ENCODE assay signal across 18 cellular contexts in the genomic region with DNA sequence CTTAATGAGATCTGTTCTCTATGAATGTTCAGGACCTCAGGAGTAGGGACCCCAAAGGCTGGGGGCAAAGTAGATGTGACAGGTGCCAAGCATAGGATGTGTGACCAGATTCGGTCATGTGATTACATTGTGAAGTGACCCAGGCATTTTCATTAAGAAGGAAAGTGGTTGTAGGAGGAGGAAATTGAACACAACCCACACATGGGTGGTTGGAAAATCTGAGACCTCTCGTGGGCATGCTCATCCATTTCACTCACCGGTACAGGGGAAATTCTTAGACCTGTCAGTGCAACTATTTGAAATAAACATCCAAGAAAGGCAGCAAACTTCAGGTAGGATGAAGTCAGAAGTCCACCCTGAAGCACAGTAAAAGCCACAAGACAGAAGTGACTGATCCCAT. TPM values are rescaled to one million over a fixed set of nuclear protein-coding genes. Genes with fewer than 3 reads are reported as not detected.
DNase-seq lines count a peak whose midpoint lies in the region; ATAC-seq and TF ChIP-seq lines count a peak whose summit lies in the region.
"Had no signal": no experiment of that assay in that cellular context is flagged by ENCODE, and none has a peak within 500 bp of the region (broad histone marks: within the 10 kb centered on the region; RNA-seq: fewer than 3 reads in every experiment).

No MANE protein-coding gene starts in this region.

- peak; percentile 68 for ATAC-seq in stimulated activated effector memory CD8-positive, alpha-beta T cell treated with anti-CD3 and anti-CD28 coated beads, Interleukin-12 subunit alpha, Interleukin-12 subunit beta, amount 100 ng/mL, for 72 hours

- no peaks in the 10 kb centered on the region for H3K27me3 ChIP-seq in right atrium auricular region

- no peak overlapping the region for H3K4me3 ChIP-seq in right atrium auricular region
- H3K4me3 ChIP-seq in OCI-LY7 (ENCODE audit: low read depth, low read length, poor library complexity, severe bottlenecking): no peak overlapping the region

- H3K9me2 ChIP-seq in OCI-LY7 (ENCODE audit: insufficient read depth, low read length): no peaks in the 10 kb centered on the region

- no peak overlapping the region for H2AFZ ChIP-seq in OCI-LY7 (ENCODE audit: low read length)

- no peaks in the 10 kb centered on the region for H4K20me1 ChIP-seq in OCI-LY7 (ENCODE audit: insufficient read depth, low read length)

- H3K4me2 ChIP-seq in OCI-LY7 (ENCODE audit: low read length): no peak overlapping the region
- H3K4me2 ChIP-seq: KMS-11 had no signal

- no TSS peak for BruUV-seq in OCI-LY7 (replicated peaks; lab: Mats Ljungman, UMichigan)

- CTCF ChIA-PET in OCI-LY7 (lab: Charles Lee; ENCODE audit: unreplicated experiment): no interaction called here

- H3K36me3 Mint-ChIP-seq in activated T-cell treated with anti-CD3 and anti-CD28 coated beads, Interleukin-2, amount 50 U/mL, for 24 hours (ENCODE audit: low read depth): peaks cover 48% of the 10 kb centered on the region
- H3K36me3 Mint-ChIP-seq in activated T-helper 2 cell treated with anti-CD3 and anti-CD28 coated beads, Interferon-gamma antibody, Interleukin-2, Interleukin-4, amounts not matched to agents 10 μg/mL and 5 μg/mL and 100 μg/mL, durations not matched to agents 14 hours and 24 hours and 36 hours (ENCODE audit: low read depth): peaks cover 18% of the 10 kb centered on the region
- H3K36me3 Mint-ChIP-seq in stimulated activated effector memory CD8-positive, alpha-beta T cell treated with anti-CD3 and anti-CD28 coated beads, Interleukin-12 subunit alpha, Interleukin-12 subunit beta, amount 100 ng/mL, for 72 hours: peaks cover 55% of the 10 kb centered on the region

- H3K9me3 ChIP-seq in KOPT-K1 (ENCODE audit: insufficient read depth, low read length, poor library complexity, severe bottlenecking) (no peaks in the 10 kb centered on the region), right atrium auricular region (no peaks in the 10 kb centered on the region), OCI-LY7 (ENCODE audit: low read length) (no peaks in the 10 kb centered on the region)
- H3K9me3 ChIP-seq: Caco-2 had no signal

- no peaks in the 10 kb centered on the region for H3K9me3 Mint-ChIP-seq in activated T-cell treated with anti-CD3 and anti-CD28 coated beads, Interleukin-2, amount 50 U/mL, for 24 hours
- H3K9me3 Mint-ChIP-seq in activated T-helper 2 cell treated with anti-CD3 and anti-CD28 coated beads, Interferon-gamma antibody, Interleukin-2, Interleukin-4, amounts not matched to agents 10 μg/mL and 5 μg/mL and 100 μg/mL, durations not matched to agents 14 hours and 24 hours and 36 hours: no peaks in the 10 kb centered on the region
- no peaks in the 10 kb centered on the region for H3K9me3 Mint-ChIP-seq in stimulated activated effector memory CD8-positive, alpha-beta T cell treated with anti-CD3 and anti-CD28 coated beads, Interleukin-12 subunit alpha, Interleukin-12 subunit beta, amount 100 ng/mL, for 72 hours

- peak overlapping the region; percentile 0 for H3K4me3 Mint-ChIP-seq in activated T-cell treated with anti-CD3 and anti-CD28 coated beads, Interleukin-2, amount 50 U/mL, for 24 hours
- H3K4me3 Mint-ChIP-seq in activated T-helper 2 cell treated with anti-CD3 and anti-CD28 coated beads, Interferon-gamma antibody, Interleukin-2, Interleukin-4, amounts not matched to agents 10 μg/mL and 5 μg/mL and 100 μg/mL, durations not matched to agents 14 hours and 24 hours and 36 hours (ENCODE audit: low read depth): no peak overlapping the region
- H3K4me3 Mint-ChIP-seq in stimulated activated effector memory CD8-positive, alpha-beta T cell treated with anti-CD3 and anti-CD28 coated beads, Interleukin-12 subunit alpha, Interleukin-12 subunit beta, amount 100 ng/mL, for 72 hours: no peak overlapping the region

- POLR2A ChIA-PET in OCI-LY7 (lab: Charles Lee): no interaction called here

- TF ChIP-seq CTCF in right atrium auricular region (IDR thresholded peaks at IDR 0.05): no peak
- TF ChIP-seq CTCF in OCI-LY7 (conservative IDR thresholded peaks at IDR 0.05; ENCODE audit: low read length): no peak

- intact Hi-C loops in activated T-helper 2 cell treated with anti-CD3 and anti-CD28 coated beads, Interferon-gamma antibody, Interleukin-2, Interleukin-4, amounts not matched to agents 10 μg/mL and 5 μg/mL and 100 μg/mL, durations not matched to agents 14 hours and 24 hours and 36 hours (cut with micrococcal nuclease): loop anchor here (2.0 kb wide), 1 partner anchor 49 kb away; no protein-coding TSS in a partner anchor
- intact Hi-C loops in OCI-LY7 (cut with micrococcal nuclease; ENCODE audit: unreplicated experiment): no loop called here

- DNase-seq in activated T-cell treated with anti-CD3 and anti-CD28 coated beads, Interleukin-2, amount 50 U/mL, for 24 hours: no peak
- DNase-seq in activated T-cell treated with anti-CD3 and anti-CD28 coated beads for 4 hours (no peak), right atrium auricular region (ENCODE audit: low spot score) (no peak), OCI-LY7 (ENCODE audit: low spot score) (no peak), SKM-1 treated with dmso at 0.1 percent for 144 hours (lab: John Stamatoyannopoulos, UW; ENCODE audit: unreplicated experiment) (no peak)
- DNase-seq in activated T-helper 2 cell treated with anti-CD3 and anti-CD28 coated beads, Interferon-gamma antibody, Interleukin-2, Interleukin-4, amounts not matched to agents 10 μg/mL and 5 μg/mL and 100 μg/mL, durations not matched to agents 14 hours and 24 hours and 36 hours (ENCODE audit: low spot score): no peak
- no peak for DNase-seq in stimulated activated effector memory CD8-positive, alpha-beta T cell treated with anti-CD3 and anti-CD28 coated beads, Interleukin-12 subunit alpha, Interleukin-12 subunit beta, amount 100 ng/mL, for 72 hours (ENCODE audit: low spot score in 2 of 2)
- DNase-seq: AML-193, Caco-2, DMS153, EL, GOT3, NCI-H1092, NCI-H146, NCI-H2081, NCI-H510A treated with DMSO at 0.1 percent for 48 hours had no signal

- H3K27ac ChIP-seq in KOPT-K1 (ENCODE audit: low read depth, low read length, poor library complexity, severe bottlenecking) (peak overlapping the region; percentile 42), right atrium auricular region (no peak overlapping the region), OCI-LY7 (ENCODE audit: low read depth, low read length, poor library complexity, severe bottlenecking) (no peak overlapping the region)
- H3K27ac ChIP-seq: KMS-11 had no signal

- H3K27ac Mint-ChIP-seq in activated T-cell treated with anti-CD3 and anti-CD28 coated beads, Interleukin-2, amount 50 U/mL, for 24 hours: peak overlapping the region; percentile 32
- H3K27ac Mint-ChIP-seq in activated T-helper 2 cell treated with anti-CD3 and anti-CD28 coated beads, Interferon-gamma antibody, Interleukin-2, Interleukin-4, amounts not matched to agents 10 μg/mL and 5 μg/mL and 100 μg/mL, durations not matched to agents 14 hours and 24 hours and 36 hours: peak overlapping the region; percentile 68
- H3K27ac Mint-ChIP-seq in stimulated activated effector memory CD8-positive, alpha-beta T cell treated with anti-CD3 and anti-CD28 coated beads, Interleukin-12 subunit alpha, Interleukin-12 subunit beta, amount 100 ng/mL, for 72 hours: peak overlapping the region; percentile 9

- no peaks in the 10 kb centered on the region for H3K27me3 Mint-ChIP-seq in activated T-cell treated with anti-CD3 and anti-CD28 coated beads, Interleukin-2, amount 50 U/mL, for 24 hours
- H3K27me3 Mint-ChIP-seq in activated T-helper 2 cell treated with anti-CD3 and anti-CD28 coated beads, Interferon-gamma antibody, Interleukin-2, Interleukin-4, amounts not matched to agents 10 μg/mL and 5 μg/mL and 100 μg/mL, durations not matched to agents 14 hours and 24 hours and 36 hours (ENCODE audit: low read depth): no peaks in the 10 kb centered on the region

- H3K4me1 Mint-ChIP-seq in activated T-cell treated with anti-CD3 and anti-CD28 coated beads, Interleukin-2, amount 50 U/mL, for 24 hours (ENCODE audit: low read depth): peaks cover 28% of the 10 kb centered on the region
- H3K4me1 Mint-ChIP-seq in activated T-helper 2 cell treated with anti-CD3 and anti-CD28 coated beads, Interferon-gamma antibody, Interleukin-2, Interleukin-4, amounts not matched to agents 10 μg/mL and 5 μg/mL and 100 μg/mL, durations not matched to agents 14 hours and 24 hours and 36 hours (ENCODE audit: low read depth): peaks cover 19% of the 10 kb centered on the region
- H3K4me1 Mint-ChIP-seq in stimulated activated effector memory CD8-positive, alpha-beta T cell treated with anti-CD3 and anti-CD28 coated beads, Interleukin-12 subunit alpha, Interleukin-12 subunit beta, amount 100 ng/mL, for 72 hours: peaks cover 32% of the 10 kb centered on the region

- H3K79me2 ChIP-seq in OCI-LY7 (ENCODE audit: insufficient read depth, low read depth, low read length): no peaks in the 10 kb centered on the region

- H3K4me1 ChIP-seq in right atrium auricular region (no peaks in the 10 kb centered on the region), OCI-LY7 (ENCODE audit: insufficient read depth, low read length, poor library complexity, severe bottlenecking) (no peaks in the 10 kb centered on the region)
- H3K4me1 ChIP-seq: Caco-2 had no signal

- H3K36me3 ChIP-seq in KOPT-K1 (ENCODE audit: insufficient read depth, low read length) (peaks cover 5% of the 10 kb centered on the region; the same call in 1 of the 2 replicates), right atrium auricular region (no peaks in the 10 kb centered on the region), OCI-LY7 (ENCODE audit: insufficient read depth, low read length) (no peaks in the 10 kb centered on the region)

RNA-seq across cellular contexts. Expression of a gene that starts 43.5 kb away (rescaled TPM):
- 280 and 290 TPM in 2 replicates for total RNA-seq in activated T-helper 2 cell treated with anti-CD3 and anti-CD28 coated beads, Interferon-gamma antibody, Interleukin-2, Interleukin-4, amounts not matched to agents 10 μg/mL and 5 μg/mL and 100 μg/mL, durations not matched to agents 14 hours and 24 hours and 36 hours
- total RNA-seq in right atrium auricular region (100 to 1,000 TPM; 234 to 282 TPM), OCI-LY7 (2022) (117 and 119 TPM in 2 replicates)
- 80.7 and 92.3 TPM in 2 replicates for total RNA-seq in OCI-LY7 (2014; rRNA removed; shearing (Covaris generic))

Comparison
In these comparisons a context has a peak if more than half of its experiments do, and no peak if none do; other contexts are left out.
1. H3K27ac Mint-ChIP-seq: peak in every context shown above with its lines; median percentile 68 in activated T-helper 2 cell treated with anti-CD3 and anti-CD28 coated beads, Interferon-gamma antibody, Interleukin-2, Interleukin-4, amounts not matched to agents 10 μg/mL and 5 μg/mL and 100 μg/mL, durations not matched to agents 14 hours and 24 hours and 36 hours; 32 in activated T-cell treated with anti-CD3 and anti-CD28 coated beads, Interleukin-2, amount 50 U/mL, for 24 hours; 9 in stimulated activated effector memory CD8-positive, alpha-beta T cell treated with anti-CD3 and anti-CD28 coated beads, Interleukin-12 subunit alpha, Interleukin-12 subunit beta, amount 100 ng/mL, for 72 hours.